Comparison of ENCODE assay signal across 18 cellular contexts in genomic region chr4:123378794-123379193, GRCh38. TPM values are rescaled to one million over a fixed set of nuclear protein-coding genes. Genes with fewer than 3 reads are reported as not detected.
DNase-seq lines count a peak whose midpoint lies in the region; ATAC-seq and TF ChIP-seq lines count a peak whose summit lies in the region.
"Had no signal": no experiment of that assay in that cellular context is flagged by ENCODE, and none has a peak within 500 bp of the region (broad histone marks: within the 10 kb centered on the region; RNA-seq: fewer than 3 reads in every experiment).

No MANE protein-coding gene starts in this region.

- no peaks in the 10 kb centered on the region for H3K9me3 Mint-ChIP-seq in natural killer cell

- H3K4me1 ChIP-seq in HUES48 (ENCODE audit: control insufficient read depth, insufficient read depth, low read length) (peaks cover 39% of the 10 kb centered on the region), PC-9 (replicated peaks; ENCODE audit: insufficient read depth) (no peaks in the 10 kb centered on the region; the same call in 1 of the 2 replicates), neuronal stem cell (ENCODE audit: control insufficient read depth in 2 of 2, insufficient read depth in 1 of 2, low read depth in 1 of 2, low read length in 2 of 2) (no peaks in the 10 kb centered on the region)

- H3K36me3 ChIP-seq in HUES48 (ENCODE audit: control insufficient read depth, insufficient read depth, low read length) (no peaks in the 10 kb centered on the region), PC-9 (ENCODE audit: low read depth) (no peaks in the 10 kb centered on the region), neuronal stem cell (replicated peaks in 1 of 2; ENCODE audit: control insufficient read depth in 2 of 2, insufficient read depth in 2 of 2, low read length in 2 of 2) (no peaks in the 10 kb centered on the region)
- H3K36me3 ChIP-seq: HAP-1 had no signal

- H3K4me3 ChIP-seq in HUES48 (ENCODE audit: low read depth, low read length) (peak overlapping the region; percentile 12; the same call in 1 of the 2 replicates), PC-9 (no peak overlapping the region), neuronal stem cell (ENCODE audit: low read length in 2 of 2) (no peak overlapping the region)
- H3K4me3 ChIP-seq: HAP-1 had no signal

- no peak overlapping the region for H2AK5ac ChIP-seq in neuronal stem cell (ENCODE audit: low read depth, low read length)

- DNase-seq in PC-9 (no peak), iPS DF 4.7 (ENCODE audit: extremely low read depth, low spot score) (peak; percentile 81), neuronal stem cell (ENCODE audit: low spot score) (no peak), natural killer cell (no peak), T-helper 17 cell (no peak), ureter (ENCODE audit: low spot score) (no peak)
- DNase-seq: AML-193, DMS79 treated with DMSO at 0.1 percent for 48 hours, NCI-H1048, NCI-H1436, NCI-H2029, NCI-H345, NCI-H524 treated with DMSO at 0.1 percent for 48 hours, PC-3, SW 1271 had no signal

- H3K14ac ChIP-seq in neuronal stem cell (ENCODE audit: low read length) = no peak overlapping the region

- H2BK120ac ChIP-seq in neuronal stem cell (ENCODE audit: low read depth, low read length) = no peak overlapping the region

- BruUV-seq in PC-9 (replicated peaks; lab: Mats Ljungman, UMichigan) = no TSS peak

- H2AFZ ChIP-seq in PC-9 (peak overlapping the region; percentile 45; the same call in 1 of the 2 replicates), neuronal stem cell (ENCODE audit: low read length) (peak overlapping the region; percentile 78)

- H3K79me2 ChIP-seq in PC-9 (ENCODE audit: low read depth) = no peaks in the 10 kb centered on the region

- CTCF ChIA-PET in PC-9 (lab: Charles Lee) = no interaction called here

- H3K9me3 ChIP-seq in HUES48 (ENCODE audit: control insufficient read depth, insufficient read depth, low read length) = no peaks in the 10 kb centered on the region
- H3K9me3 ChIP-seq in PC-9 (ENCODE audit: insufficient read depth, low read depth) = no peaks in the 10 kb centered on the region
- H3K9me3 ChIP-seq in neuronal stem cell (replicated peaks in 1 of 2; ENCODE audit: control insufficient read depth in 2 of 2, insufficient read depth in 1 of 2, low read depth in 1 of 2, low read length in 2 of 2) = peaks cover 0 to 2% of the 10 kb centered on the region in 2 donors
- H3K9me3 ChIP-seq in T-helper 17 cell (ENCODE audit: control insufficient read depth, low read length, poor library complexity, severe bottlenecking) = no peaks in the 10 kb centered on the region
- H3K9me3 ChIP-seq: HAP-1 had no signal

- H3K4me1 Mint-ChIP-seq in natural killer cell = no peaks in the 10 kb centered on the region
- H3K4me1 Mint-ChIP-seq in T-helper 17 cell = no peaks in the 10 kb centered on the region

- H3K36me3 Mint-ChIP-seq in natural killer cell (no peaks in the 10 kb centered on the region), T-helper 17 cell (ENCODE audit: low read depth) (peaks cover 3% of the 10 kb centered on the region)

- no peaks in the 10 kb centered on the region for H3K9me2 ChIP-seq in PC-9 (ENCODE audit: insufficient read depth)

- H2BK15ac ChIP-seq in neuronal stem cell (ENCODE audit: low read length) = no peak overlapping the region

- H3K27ac Mint-ChIP-seq in natural killer cell (no peak overlapping the region), T-helper 17 cell (no peak overlapping the region)

- H4K8ac ChIP-seq in neuronal stem cell (ENCODE audit: low read depth, low read length) = no peak overlapping the region

- no peaks in the 10 kb centered on the region for H3K79me1 ChIP-seq in neuronal stem cell (ENCODE audit: low read depth, low read length)

- no peak overlapping the region for H3K4me2 ChIP-seq in PC-9
- no peak overlapping the region for H3K4me2 ChIP-seq in neuronal stem cell (ENCODE audit: insufficient read depth, low read length, poor library complexity, severe bottlenecking)

- H2BK12ac ChIP-seq in neuronal stem cell (ENCODE audit: low read length) = no peak overlapping the region

- WGBS in neuronal stem cell (ENCODE audit: extremely low coverage in 2 of 2, insufficient read length in 2 of 2, insufficient replicate concordance in 1 of 2), 2 donors = no CpG with 5 or more reads among the region's 1 CpG

- no peaks in the 10 kb centered on the region for H3K27me3 ChIP-seq in HUES48 (ENCODE audit: control insufficient read depth, insufficient read depth, low read length)
- no peaks in the 10 kb centered on the region for H3K27me3 ChIP-seq in PC-9 (ENCODE audit: insufficient read depth, low read depth)
- no peaks in the 10 kb centered on the region for H3K27me3 ChIP-seq in neuronal stem cell (ENCODE audit: control insufficient read depth in 3 of 3, insufficient read depth in 3 of 3, low read depth in 1 of 3, low read length in 3 of 3)

- H3K23ac ChIP-seq in neuronal stem cell (ENCODE audit: low read depth, low read length, poor library complexity) = no peak overlapping the region

- TF ChIP-seq CTCF in PC-9 (conservative IDR thresholded peaks at IDR 0.05) = no peak
- TF ChIP-seq CTCF in natural killer cell (IDR thresholded peaks at IDR 0.05) = no peak

- peaks cover 2 to 16% of the 10 kb centered on the region in 2 donors for H3K27me3 Mint-ChIP-seq in natural killer cell (ENCODE audit: low read depth in 2 of 2)
- peaks cover 48% of the 10 kb centered on the region for H3K27me3 Mint-ChIP-seq in T-helper 17 cell

- ATAC-seq in natural killer cell = no peak
- ATAC-seq in T-helper 17 cell = no peak

- H4K91ac ChIP-seq in neuronal stem cell (ENCODE audit: low read depth, low read length, poor library complexity) = no peak overlapping the region

- POLR2A ChIA-PET in PC-9 (lab: Charles Lee; ENCODE audit: unreplicated experiment) = interaction anchor here (0.6 kb wide), 1 partner anchor 15 kb away, joined by 5 read pairs; no protein-coding TSS in a partner anchor

- H2BK5ac ChIP-seq in neuronal stem cell (ENCODE audit: low read length) = no peak overlapping the region

- no peak overlapping the region for H3K4ac ChIP-seq in neuronal stem cell (ENCODE audit: low read length)

- intact Hi-C loops in PC-9 (cut with micrococcal nuclease; ENCODE audit: unreplicated experiment) = no loop called here
- intact Hi-C loops in natural killer cell (cut with micrococcal nuclease) = no loop called here

- H3K4me3 Mint-ChIP-seq in natural killer cell (no peak overlapping the region), T-helper 17 cell (no peak overlapping the region)

- peak overlapping the region; percentile 46; the same call in 1 of the 2 replicates for H3K9ac ChIP-seq in HUES48 (ENCODE audit: low read depth, low read length)
- H3K9ac ChIP-seq in neuronal stem cell (ENCODE audit: low read depth, low read length, poor library complexity) = no peak overlapping the region

- H4K20me1 ChIP-seq in PC-9 (ENCODE audit: insufficient read depth) = no peaks in the 10 kb centered on the region

- no peak overlapping the region for H3K18ac ChIP-seq in neuronal stem cell (ENCODE audit: low read length)

- H3F3A ChIP-seq in PC-9 (ENCODE audit: insufficient read depth, low read depth) = no peaks in the 10 kb centered on the region

- H3K27ac ChIP-seq in HUES48 (ENCODE audit: low read depth, low read length) (peak overlapping the region; percentile 96), PC-9 (no peak overlapping the region), neuronal stem cell (replicated peaks; ENCODE audit: low read length) (no peak overlapping the region)
- H3K27ac ChIP-seq: C4-2B had no signal

RNA-seq across cellular contexts. Expression of gene SPRY1, which starts 17.8 kb away (rescaled TPM):
- total RNA-seq in PC-9 (2021) (13.1 and 18.3 TPM in 2 replicates), natural killer cell (1 to 10 TPM; 8.7 to 9.8 (median 9.5) TPM), T-helper 17 cell (10 to 100 TPM; 17.2 to 18.2 TPM), ureter (197 TPM)
- 92.4 TPM for polyA plus RNA-seq in neuronal stem cell (2013, experiment 1 of 2)
- polyA plus RNA-seq in neuronal stem cell (2013, experiment 2 of 2) = 97.0 TPM

Comparison
In these comparisons a context has a peak if more than half of its experiments do, and no peak if none do; other contexts are left out.
1. RNA of gene SPRY1, which starts 17.8 kb away (total RNA-seq): 197 TPM in ureter (single experiment); 17.2 to 18.2 TPM in T-helper 17 cell, 13.1 to 18.3 TPM in PC-9 and 8.7 to 9.8 TPM in natural killer cell; every median in the first group is over 10 times any median in the second.